In genomic region chr14:36325853-36326252, GRCh38 we compare ENCODE assay signal across 25 cellular contexts. TPM values are rescaled to one million over a fixed set of nuclear protein-coding genes. Genes with fewer than 3 reads are reported as not detected.
DNase-seq lines count a peak whose midpoint lies in the region; ATAC-seq, FAIRE-seq and TF ChIP-seq lines count a peak whose summit lies in the region.
"Had no signal": no experiment of that assay in that cellular context is flagged by ENCODE, and none has a peak within 500 bp of the region (broad histone marks: within the 10 kb centered on the region; RNA-seq: fewer than 3 reads in every experiment).

No MANE protein-coding gene starts in this region.

- no peak overlapping the region for H2AFZ ChIP-seq in HepG2 (ENCODE audit: low read length)
- H2AFZ ChIP-seq in K562 (ENCODE audit: low read depth, low read length): no peak overlapping the region

- H3K27ac ChIP-seq in HepG2 (ENCODE audit: extremely low read length, insufficient read depth, low read length) (no peak overlapping the region), right lobe of liver (no peak overlapping the region), K562 (ENCODE audit: extremely low read depth, low read depth, low read length) (no peak overlapping the region), kidney (ENCODE audit: low read depth in 2 of 2, low read length in 2 of 2) (no peak overlapping the region)
- H3K27ac ChIP-seq: 22Rv1; BLaER1 treated with 17β-estradiol and CSF1 and Interleukin-3, amounts not matched to agents 10 nM and 100 nM; C4-2B had no signal

- H3K4me3 ChIP-seq in HepG2 (replicated peaks in 1 of 3; ENCODE audit: insufficient read depth in 1 of 3, low read depth in 2 of 3, low read length in 3 of 3): no peak overlapping the region
- H3K4me3 ChIP-seq in right lobe of liver: no peak overlapping the region
- H3K4me3 ChIP-seq in K562: no peak overlapping the region
- H3K4me3 ChIP-seq in kidney (ENCODE audit: low read length in 2 of 2): no peak overlapping the region
- H3K4me3 ChIP-seq: BLaER1 treated with 17β-estradiol and CSF1 and Interleukin-3, amounts not matched to agents 10 nM and 100 nM; GM12878 had no signal

- ATAC-seq in HepG2 (no peak), right lobe of liver (no peak), K562 (no peak)
- ATAC-seq: GM12878 had no signal

- POLR2A ChIA-PET in HepG2 (lab: Yijun Ruan, JAX) (no interaction called here), K562 (lab: Yijun Ruan, JAX) (no interaction called here)

- H3K4me1 ChIP-seq in HepG2 (ENCODE audit: insufficient read depth, low read length): peaks cover 4% of the 10 kb centered on the region
- no peaks in the 10 kb centered on the region for H3K4me1 ChIP-seq in right lobe of liver
- H3K4me1 ChIP-seq in K562 (replicated peaks in 1 of 2; ENCODE audit: control insufficient read depth in 2 of 2, insufficient read depth in 2 of 2, low read length in 2 of 2): no peaks in the 10 kb centered on the region
- peaks cover 0 to 1% of the 10 kb centered on the region in 2 donors for H3K4me1 ChIP-seq in kidney (ENCODE audit: control insufficient read depth in 1 of 2, insufficient read depth in 1 of 2, low read depth in 1 of 2, low read length in 2 of 2)

- TF ChIP-seq EP300 in HepG2 (IDR thresholded peaks at IDR 0.05; ENCODE audit: low read depth in 2 of 2, low read length in 2 of 2): no peak
- no peak for TF ChIP-seq EP300 in HepG2 (CRISPR knock-in tag; IDR thresholded peaks at IDR 0.05; ENCODE audit: borderline replicate concordance)
- no peak for TF ChIP-seq EP300 in K562 (IDR thresholded peaks at IDR 0.05; ENCODE audit: low read length)

- in situ Hi-C loops in HepG2 (cut with HindIII; ENCODE audit: extremely low pct_ligation_motif_present, low pct_unique_long_range_greater_than_20kb) (no loop called here), K562 (cut with MboI) (no loop called here)

- TF ChIP-seq POLR2A in HepG2 (IDR thresholded peaks at IDR 0.05; ENCODE audit: insufficient read depth in 1 of 2, low read depth in 2 of 2, low read length in 2 of 2) (no peak), right lobe of liver (IDR thresholded peaks at IDR 0.05) (no peak), K562 (conservative IDR thresholded peaks at IDR 0.05) (no peak)

- BruUV-seq in HepG2 (replicated peaks; lab: Mats Ljungman, UMichigan): no TSS peak
- BruUV-seq in K562 (replicated peaks; lab: Mats Ljungman, UMichigan): no TSS peak

- intact Hi-C loops in HepG2 (cut with micrococcal nuclease; ENCODE audit: unreplicated experiment): no loop called here
- intact Hi-C loops in right lobe of liver (cut with DNase I): no loop called here
- intact Hi-C loops in K562 (cut with micrococcal nuclease): no loop called here
- intact Hi-C loops in kidney (cut with DNase I): no loop called here

- H3K27me3 ChIP-seq in HepG2 (ENCODE audit: control insufficient read depth in 1 of 2, insufficient read depth in 2 of 2, low read length in 2 of 2) (peaks cover 0 to 16% of the 10 kb centered on the region in 2 experiments; a peak in 2 of 5 replicates), right lobe of liver (no peaks in the 10 kb centered on the region), K562 (ENCODE audit: control insufficient read depth in 2 of 2, insufficient read depth in 2 of 2, low read length in 2 of 2) (no peaks in the 10 kb centered on the region)
- H3K27me3 ChIP-seq: BLaER1 treated with 17β-estradiol and CSF1 and Interleukin-3, amounts not matched to agents 10 nM and 100 nM had no signal

- TF ChIP-seq RAD21 in HepG2 (CRISPR knock-in tag; IDR thresholded peaks at IDR 0.05): no peak
- TF ChIP-seq RAD21 in K562 (CRISPR knock-in tag; conservative IDR thresholded peaks at IDR 0.05 in 1 of 2, IDR thresholded peaks at IDR 0.05 in 1 of 2): no peak

- no peaks in the 10 kb centered on the region for H4K20me1 ChIP-seq in HepG2 (ENCODE audit: insufficient read depth, low read length)
- no peaks in the 10 kb centered on the region for H4K20me1 ChIP-seq in K562 (replicated peaks; ENCODE audit: control insufficient read depth, insufficient read depth, low read length)
- H4K20me1 ChIP-seq: BLaER1 treated with 17β-estradiol and CSF1 and Interleukin-3, amounts not matched to agents 10 nM and 100 nM had no signal

- 24% methylated on average over 3 of the region's 3 CpGs for WGBS in HepG2 (ENCODE audit: low lambda C conversion rate)
- WGBS in right lobe of liver (ENCODE audit: insufficient coverage, low coverage, low lambda C conversion rate, missing lambda C conversion rate): 60% methylated on average over 3 of the region's 3 CpGs
- WGBS in K562 (ENCODE audit: insufficient coverage, low coverage, missing lambda C conversion rate): 29% methylated on average over 3 of the region's 3 CpGs

- H3K9ac ChIP-seq in HepG2 (ENCODE audit: insufficient read depth, low read depth, low read length) (no peak overlapping the region), K562 (ENCODE audit: insufficient read depth in 1 of 2, low read depth in 2 of 2, low read length in 2 of 2) (no peak overlapping the region), kidney (ENCODE audit: low read length in 2 of 2) (no peak overlapping the region)
- H3K9ac ChIP-seq: BLaER1 treated with 17β-estradiol and CSF1 and Interleukin-3, amounts not matched to agents 10 nM and 100 nM had no signal

- DNase-seq in HepG2 (ENCODE audit: low spot score) (no peak), right lobe of liver (no peak), K562 (ENCODE audit: extremely low read depth in 1 of 4, low spot score in 3 of 4) (no peak), kidney (no peak), AG20443 (ENCODE audit: low spot score) (no peak)
- no peak for DNase-seq in activated naive CD4-positive, alpha-beta T cell (lab: John Stamatoyannopoulos, UW)
- DNase-seq: ACHN; AML-193; CD4-positive, alpha-beta memory T cell; CD4-positive, CD25-positive, alpha-beta regulatory T cell; CD8-positive, alpha-beta memory T cell; COR-L47; DMS 273 treated with DMSO at 0.1 percent for 48 hours; DMS153; DMS53; DMS79; DND-41; EL; GDM1 had no signal

- CTCF ChIA-PET in HepG2 (lab: Yijun Ruan, JAX; ENCODE audit: low intra/inter-chr PET ratio, low total read pairs) (no interaction called here), K562 (lab: Yijun Ruan, JAX; ENCODE audit: low intra/inter-chr PET ratio) (no interaction called here)

- H3K79me2 ChIP-seq in HepG2 (ENCODE audit: insufficient read depth, low read length): no peaks in the 10 kb centered on the region
- H3K79me2 ChIP-seq in K562 (ENCODE audit: control insufficient read depth, insufficient read depth, low read length): no peaks in the 10 kb centered on the region

- FAIRE-seq in HepG2 (lab: Jason Lieb, UNC) (no peak), K562 (lab: Jason Lieb, UNC) (no peak), kidney (lab: Jason Lieb, UNC) (peak; percentile 60)
- FAIRE-seq: GM12878, GM12892, GM18507 had no signal

- no peak for TF ChIP-seq CTCF in HepG2 (CRISPR knock-in tag; IDR thresholded peaks at IDR 0.05)
- TF ChIP-seq CTCF in right lobe of liver (IDR thresholded peaks at IDR 0.05): no peak
- no peak for TF ChIP-seq CTCF in K562 (IDR thresholded peaks at IDR 0.05 in 2 of 3, conservative IDR thresholded peaks at IDR 0.05 in 1 of 3; ENCODE audit: insufficient read depth in 2 of 3, low read depth in 1 of 3, low read length in 3 of 3)
- TF ChIP-seq CTCF in kidney (IDR thresholded peaks at IDR 0.05; ENCODE audit: borderline replicate concordance, extremely low read depth, insufficient read depth): no peak

- H3K4me2 ChIP-seq in HepG2 (ENCODE audit: low read depth, low read length) (no peak overlapping the region), K562 (ENCODE audit: insufficient read depth, low read length) (no peak overlapping the region)
- H3K4me2 ChIP-seq: BLaER1 treated with 17β-estradiol and CSF1 and Interleukin-3, amounts not matched to agents 10 nM and 100 nM had no signal

- H3K36me3 ChIP-seq in HepG2 (replicated peaks in 1 of 2; ENCODE audit: control insufficient read depth in 1 of 2, insufficient read depth in 2 of 2, low read length in 2 of 2) (no peaks in the 10 kb centered on the region), right lobe of liver (no peaks in the 10 kb centered on the region), K562 (ENCODE audit: control insufficient read depth, insufficient read depth, low read length) (no peaks in the 10 kb centered on the region), kidney (ENCODE audit: control insufficient read depth in 1 of 2, insufficient read depth in 2 of 2, low read length in 2 of 2) (no peaks in the 10 kb centered on the region)
- H3K36me3 ChIP-seq: BLaER1 treated with 17β-estradiol and CSF1 and Interleukin-3, amounts not matched to agents 10 nM and 100 nM had no signal

- H3K9me1 ChIP-seq in K562 (ENCODE audit: control insufficient read depth, insufficient read depth, low read length): no peaks in the 10 kb centered on the region

- no peaks in the 10 kb centered on the region for H3K9me3 ChIP-seq in HepG2 (ENCODE audit: low read length)
- H3K9me3 ChIP-seq in right lobe of liver: no peaks in the 10 kb centered on the region
- H3K9me3 ChIP-seq in K562 (replicated peaks; ENCODE audit: control insufficient read depth, insufficient read depth, low read depth, low read length): no peaks in the 10 kb centered on the region
- H3K9me3 ChIP-seq in kidney (ENCODE audit: control insufficient read depth in 1 of 2, low read length in 2 of 2): peaks cover 0 to 4% of the 10 kb centered on the region in 2 donors

RNA-seq across cellular contexts. Expression of gene MBIP, which starts 5.4 kb away (rescaled TPM):
- 48.6 and 57.3 TPM in 2 replicates for total RNA-seq in HepG2 (2016; rRNA removed; fragmentation: Illumina TruSeq; extraction: Trizol)
- total RNA-seq in HepG2 (2016; cell fraction: cytosol; rRNA removed; fragmentation: Illumina TruSeq; extraction: Trizol; ENCODE audit: low read depth): 19.5 and 21.3 TPM in 2 replicates
- total RNA-seq in HepG2 (2016; cell fraction: insoluble cytoplasmic fraction; rRNA removed; fragmentation: Illumina TruSeq; extraction: Trizol): 49.5 and 61.7 TPM in 2 replicates
- total RNA-seq in HepG2 (2016; cell fraction: membrane; rRNA removed; fragmentation: Illumina TruSeq; extraction: Trizol): 30.4 and 34.4 TPM in 2 replicates
- total RNA-seq in HepG2 (2016; cell fraction: nucleus; rRNA removed; fragmentation: Illumina TruSeq; extraction: Trizol): 106 and 109 TPM in 2 replicates
- polyA plus RNA-seq in HepG2 (2011; rRNA removed): 39.3 and 48.1 TPM in 2 replicates
- polyA plus RNA-seq in HepG2 (2011; cell fraction: cytosol; rRNA removed): 18.8 and 25.7 TPM in 2 replicates
- polyA plus RNA-seq in HepG2 (2011; cell fraction: nucleus; rRNA removed): 40.5 and 42.5 TPM in 2 replicates
- polyA plus RNA-seq in HepG2 (2012): 36.2 and 44.2 TPM in 2 replicates
- 9.9 and 10.0 TPM in 2 replicates for polyA plus RNA-seq in HepG2 (2016; cell fraction: cytosol; fragmentation: Illumina TruSeq; extraction: Trizol; ENCODE audit: low read depth)
- polyA plus RNA-seq in HepG2 (2016; cell fraction: insoluble cytoplasmic fraction; fragmentation: Illumina TruSeq; extraction: Trizol; ENCODE audit: low read depth): 91.0 and 102 TPM in 2 replicates
- polyA plus RNA-seq in HepG2 (2016; cell fraction: membrane; fragmentation: Illumina TruSeq; extraction: Trizol; ENCODE audit: low read depth): 17.2 and 18.0 TPM in 2 replicates
- 100 and 101 TPM in 2 replicates for polyA plus RNA-seq in HepG2 (2016; cell fraction: nucleus; fragmentation: Illumina TruSeq; extraction: Trizol; ENCODE audit: insufficient read depth, low read depth)
- 13.3 and 28.8 TPM in 2 replicates for polyA minus RNA-seq in HepG2 (2011; rRNA and poly(A)+ RNA removed; ENCODE audit: low replicate concordance)
- 28.0 and 30.0 TPM in 2 replicates for polyA minus RNA-seq in HepG2 (2011; cell fraction: cytosol; rRNA and poly(A)+ RNA removed)
- 191 and 205 TPM in 2 replicates for polyA minus RNA-seq in HepG2 (2011; cell fraction: nucleus; rRNA and poly(A)+ RNA removed)
- total RNA-seq in right lobe of liver: 10 to 100 TPM in 4 of 6 experiments, 1 to 10 TPM in 2; 8.2 to 13.4 (median 10.3) TPM
- 10.0 and 50.9 TPM in 2 replicates for total RNA-seq in K562 (2011; cell fraction: chromatin; rRNA removed; ENCODE audit: low replicate concordance)
- total RNA-seq in K562 (2011; cell fraction: nucleolus; rRNA removed): 3.8 and 10.1 TPM in 2 replicates
- 20.8 and 50.6 TPM in 2 replicates for total RNA-seq in K562 (2011; cell fraction: nucleoplasm; rRNA removed)
- total RNA-seq in K562 (2014; rRNA removed): 5.5 and 8.4 TPM in 2 replicates
- 13.8 and 16.1 TPM in 2 replicates for total RNA-seq in K562 (2014; rRNA removed; fragmentation: Illumina TruSeq; extraction: Trizol)
- 10.8 and 14.4 TPM in 2 replicates for total RNA-seq in K562 (2015; rRNA removed; fragmentation: Illumina TruSeq; extraction: Trizol)
- total RNA-seq in K562 (2021): 12.8 and 14.4 TPM in 2 replicates
- polyA plus RNA-seq in K562 (2011; rRNA removed): 19.3 and 19.4 TPM in 2 replicates
- polyA plus RNA-seq in K562 (2011; cell fraction: cytosol; rRNA removed): 5.7 and 8.4 TPM in 2 replicates
- polyA plus RNA-seq in K562 (2011; cell fraction: nucleus; rRNA removed): 14.2 and 23.8 TPM in 2 replicates
- polyA plus RNA-seq in K562 (2012): 13.3 and 16.0 TPM in 2 replicates
- 21.0 and 25.3 TPM in 2 replicates for polyA plus RNA-seq in K562 (2014; fragmentation: Illumina TruSeq; extraction: Trizol)
- polyA plus RNA-seq in K562 (2014; fragmentation: Nextera tagmentation; extraction: Ambion mirVana): 10 to 100 TPM; 29.3 to 31.1 TPM
- 19.4 and 20.2 TPM in 2 replicates for polyA plus RNA-seq in K562 (2014; rRNA removed)
- 18.3 and 26.3 TPM in 2 replicates for polyA minus RNA-seq in K562 (2011; rRNA and poly(A)+ RNA removed)
- 5.2 and 6.4 TPM in 2 replicates for polyA minus RNA-seq in K562 (2011; cell fraction: cytosol; rRNA and poly(A)+ RNA removed)
- 18.3 and 39.5 TPM in 2 replicates for polyA minus RNA-seq in K562 (2011; cell fraction: nucleus; rRNA and poly(A)+ RNA removed)
- total RNA-seq in kidney: 28.8 TPM
- 21.4 TPM for polyA plus RNA-seq in kidney (ENCODE audit: insufficient read depth, low read depth, low replicate concordance)

Comparison
In these comparisons a context has a peak if more than half of its experiments do, and no peak if none do; other contexts are left out.
1. Of the 241 proteins assayed by ChIP-seq in both HepG2 and K562: peak only in HepG2: MAFF and MAFK; only in K562: none; in both: none; in neither: 239.